ENCODE assay signal across 8 cellular contexts in the genomic region with DNA sequence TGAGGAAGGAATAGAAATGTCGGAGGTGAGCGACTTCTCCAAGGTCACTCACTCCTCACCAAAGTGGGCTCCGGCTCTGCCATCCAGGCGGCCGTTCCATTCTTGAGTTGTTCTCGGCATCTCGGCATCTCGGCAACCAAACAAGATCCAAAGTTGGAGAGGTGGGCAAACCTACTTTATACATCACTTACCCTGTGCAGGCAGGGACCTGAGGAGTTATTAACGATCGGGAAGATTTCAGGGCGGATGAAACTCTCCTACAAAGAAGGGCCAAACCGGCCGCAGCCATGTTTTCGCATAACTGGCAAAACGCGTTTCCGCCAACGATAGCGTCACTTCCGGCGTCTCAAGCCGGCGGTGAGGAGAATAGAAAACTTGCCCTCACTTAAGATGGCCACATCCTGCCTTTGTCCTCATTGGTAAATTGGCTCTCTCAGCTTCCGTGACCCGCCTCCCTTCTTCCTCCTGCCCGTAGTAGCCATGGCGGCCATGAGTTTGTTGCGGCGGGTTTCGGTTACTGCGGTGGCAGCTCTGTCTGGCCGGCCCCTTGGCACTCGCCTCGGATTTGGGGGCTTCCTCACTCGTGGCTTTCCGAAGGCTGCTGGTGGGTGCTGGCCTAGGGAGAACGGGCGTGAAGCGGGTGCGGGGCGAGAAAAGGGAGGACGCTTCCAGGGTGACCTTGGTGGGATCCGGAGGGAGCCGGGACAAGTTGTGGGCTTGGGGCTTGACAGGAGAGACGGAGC. TPM values are rescaled to one million over a fixed set of nuclear protein-coding genes. Genes with fewer than 3 reads are reported as not detected.
DNase-seq lines count a peak whose midpoint lies in the region; ATAC-seq and TF ChIP-seq lines count a peak whose summit lies in the region.

A gene (minus strand): TSS at position 303 of the 743 bp plus-strand sequence. CDS start 14 bp downstream, at position 289.
A gene (plus strand): TSS at position 459 of the 743 bp plus-strand sequence. CDS start 22 bp downstream, at position 481.

- peak; percentile 99 for DNase-seq in NCI-H2196 treated with DMSO at 0.1 percent for 48 hours (lab: John Stamatoyannopoulos, UW; ENCODE audit: unreplicated experiment)
- peak; percentile 92 to 94 for DNase-seq in breast epithelium (ENCODE audit: low spot score in 2 of 2)

- no peak for TF ChIP-seq CTCF in VCaP (conservative IDR thresholded peaks at IDR 0.05)
- TF ChIP-seq CTCF in breast epithelium (IDR thresholded peaks at IDR 0.05), result no peak

- peaks cover 65% of the 10 kb centered on the region for H3K79me2 ChIP-seq in ACC112 (ENCODE audit: control insufficient read depth, insufficient read depth, low read length, unreplicated experiment)

- H3K9me3 ChIP-seq in breast epithelium (no peaks in the 10 kb centered on the region), iPS-18c (ENCODE audit: control insufficient read depth, insufficient read depth, low read length) (no peaks in the 10 kb centered on the region), skeletal muscle tissue (ENCODE audit: control insufficient read depth in 3 of 3, low read length in 3 of 3) (no peaks in the 10 kb centered on the region)

- H3K4me1 ChIP-seq in ACC112 (ENCODE audit: control insufficient read depth, insufficient read depth, low read length, unreplicated experiment), result peaks cover 10% of the 10 kb centered on the region
- H3K4me1 ChIP-seq in breast epithelium, result peaks cover 0 to 7% of the 10 kb centered on the region in 2 donors
- H3K4me1 ChIP-seq in skeletal muscle tissue (ENCODE audit: control insufficient read depth in 3 of 3, insufficient read depth in 3 of 3, low read length in 3 of 3), result peaks cover 6 to 26% (median 16%) of the 10 kb centered on the region in 3 donors

- H3K27me3 ChIP-seq in ACC112 (ENCODE audit: insufficient read depth, low read length) (no peaks in the 10 kb centered on the region), breast epithelium (no peaks in the 10 kb centered on the region), skeletal muscle tissue (ENCODE audit: control insufficient read depth in 3 of 3, insufficient read depth in 3 of 3, low read length in 3 of 3) (no peaks in the 10 kb centered on the region)

- H3K36me3 ChIP-seq in ACC112 (ENCODE audit: insufficient read depth, low read length) (peaks cover 4% of the 10 kb centered on the region), breast epithelium (no peaks in the 10 kb centered on the region), skeletal muscle tissue (ENCODE audit: control insufficient read depth in 3 of 3, insufficient read depth in 3 of 3, low read length in 3 of 3) (peaks cover 7 to 24% (median 18%) of the 10 kb centered on the region in 3 donors)

- ATAC-seq in GM18870 (IDR thresholded peaks at IDR 0.05; ENCODE audit: unreplicated experiment) (peak; percentile 95), HG03135 (IDR thresholded peaks at IDR 0.05; ENCODE audit: unreplicated experiment) (peak; percentile 97)

- H3K27ac ChIP-seq in ACC112 (ENCODE audit: low read depth, low read length) (peak within 1 kb of the TSS; percentile 81), VCaP (peak within 1 kb of the TSS; percentile 80), breast epithelium (peak within 1 kb of the TSS; percentile 90 to 94), skeletal muscle tissue (ENCODE audit: low read depth, low read length) (peak within 1 kb of the TSS; percentile 92)

- H2AFZ ChIP-seq in ACC112 (ENCODE audit: low read length, unreplicated experiment), result peak within 1 kb of the TSS; percentile 99

- H3K4me3 ChIP-seq in ACC112 (ENCODE audit: low read depth, low read length), result peak within 1 kb of the TSS; percentile 98
- H3K4me3 ChIP-seq in breast epithelium, result peak within 1 kb of the TSS; percentile 65 to 86 (median 81)
- H3K4me3 ChIP-seq in iPS-18c (ENCODE audit: insufficient read depth, low read depth, low read length), result peak within 1 kb of the TSS; percentile 66
- H3K4me3 ChIP-seq in skeletal muscle tissue (ENCODE audit: low read length in 3 of 3), result peak within 1 kb of the TSS; percentile 89 to 99 (median 95)

- peak; percentile 78 for TF ChIP-seq POLR2A in breast epithelium (IDR thresholded peaks at IDR 0.05)

- H3K9ac ChIP-seq in skeletal muscle tissue (ENCODE audit: low read depth in 1 of 3, low read length in 3 of 3), result peak within 1 kb of the TSS; percentile 93 to 97 (median 97)

- intact Hi-C loops in breast epithelium (cut with DNase I; ENCODE audit: low total_unique reads), result no loop called here

RNA-seq across cellular contexts. Expression of the first gene that starts in this region (rescaled TPM):
- 10 to 100 TPM; 21.4 to 28.5 (median 23.4) TPM for total RNA-seq in breast epithelium
- total RNA-seq in skeletal muscle tissue, result 25.1 TPM

RNA-seq across cellular contexts. Expression of the second gene that starts in this region (rescaled TPM):
- 10 to 100 TPM; 62.6 to 97.5 (median 95.9) TPM for total RNA-seq in breast epithelium
- 288 TPM for total RNA-seq in skeletal muscle tissue

Comparison
In these comparisons a context has a peak if more than half of its experiments do, and no peak if none do; other contexts are left out.
1. Peak in every context shown above with its lines: DNase-seq, ATAC-seq, H3K4me3 ChIP-seq and H3K27ac ChIP-seq.